Comparison of ENCODE assay signal across 21 cellular contexts in the genomic region with DNA sequence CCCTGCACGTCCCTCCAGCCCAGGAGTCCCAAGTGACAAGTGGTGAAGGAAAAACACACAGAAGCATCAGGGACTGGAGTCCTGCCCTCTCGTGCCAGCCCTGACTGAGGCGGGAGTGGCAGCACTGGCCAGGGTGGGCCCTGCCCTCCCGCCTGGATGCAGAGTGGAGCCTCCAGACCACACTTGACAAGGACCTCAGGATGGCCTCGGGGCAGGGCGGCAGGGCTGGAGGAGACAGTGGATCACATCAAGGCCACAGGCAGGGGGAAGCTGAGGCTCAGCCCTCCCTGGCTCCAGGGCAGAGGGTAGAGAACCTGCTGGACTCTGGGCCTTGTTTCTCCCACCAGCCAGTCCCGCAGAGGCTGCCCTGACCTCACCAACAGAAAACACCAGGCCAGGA.
"Had no signal": no experiment of that assay in that cellular context is flagged by ENCODE, and none has a peak within 500 bp of the region (broad histone marks: within the 10 kb centered on the region; RNA-seq: fewer than 3 reads in every experiment).

No MANE protein-coding gene starts in this region.

- H3K9me3 ChIP-seq: SJSA1 had no signal

- FAIRE-seq: K562, RCC 7860 had no signal

- ATAC-seq: K562 had no signal

- H3K4me3 ChIP-seq: K562, SJSA1, SK-N-MC had no signal

- H3K27me3 ChIP-seq: SJSA1 had no signal

- DNase-seq: Kasumi-1, MM.1S, NCI-H1092 treated with DMSO at 0.1 percent for 48 hours, NCI-H1436, NCI-H187, NCI-H2029, NCI-H2081 treated with DMSO at 0.1 percent for 48 hours, NCI-H2171, NCI-H226, NCI-H446, NCI-H510A, NCI-H524 treated with DMSO at 0.1 percent for 48 hours, NCI-H69, NCI-H774, RPMI8226, SIG-M5 had no signal

- H3K36me3 ChIP-seq: SJSA1 had no signal

- H3K27ac ChIP-seq: KMS-11, SJSA1, SK-N-MC had no signal

- H3K9ac ChIP-seq: KMS-11 had no signal

- H3K4me2 ChIP-seq: KMS-11 had no signal
